In genomic region chr3:166489826-166490225, GRCh38 we compare ENCODE assay signal across 35 cellular contexts.
"Had no signal": no experiment of that assay in that cellular context is flagged by ENCODE, and none has a peak within 500 bp of the region (broad histone marks: within the 10 kb centered on the region; RNA-seq: fewer than 3 reads in every experiment).

No MANE protein-coding gene starts in this region.

- H3K27ac ChIP-seq: KMS-11 had no signal

- DNase-seq: Karpas-422, Kasumi-1, KG1, MG63, MM.1S, MV-4-11, NCI-H1048, NCI-H1092, NCI-H1092 treated with DMSO at 0.1 percent for 48 hours, NCI-H1105, NCI-H1105 treated with DMSO at 0.1 percent for 48 hours, NCI-H1417, NCI-H1417 treated with DMSO at 0.1 percent for 48 hours, NCI-H1436, NCI-H1436 treated with DMSO at 0.1 percent for 48 hours, NCI-H146, NCI-H1694, NCI-H1694 treated with DMSO at 0.1 percent for 48 hours, NCI-H187, NCI-H187 treated with DMSO at 0.1 percent for 48 hours, NCI-H1930, NCI-H2029, NCI-H2029 treated with DMSO at 0.1 percent for 48 hours, NCI-H2081, NCI-H2081 treated with DMSO at 0.1 percent for 48 hours, NCI-H2107, NCI-H2171, NCI-H2171 treated with DMSO at 0.1 percent for 48 hours, NCI-H2227 treated with DMSO at 0.1 percent for 48 hours, NCI-H226, NCI-H345, NCI-H446, NCI-H446 treated with DMSO at 0.1 percent for 48 hours, NCI-H510A had no signal

- H3K4me2 ChIP-seq: KMS-11 had no signal

- H3K9me3 ChIP-seq: MG63 had no signal

- H3K27me3 ChIP-seq: MG63 had no signal

- H3K4me3 ChIP-seq: MG63 had no signal

- H3K36me3 ChIP-seq: MG63 had no signal

- H3K9ac ChIP-seq: KMS-11 had no signal
